In genomic region chr1:152878042-152878441, GRCh38 we compare ENCODE assay signal across 1 cellular context.
TF ChIP-seq lines count a peak whose summit lies in the region.

Gene SMCP (plus strand): TSS chr1:152878322. CDS start chr1:152884423, 6,101 bp downstream.

TF ChIP-seq in HepG2, 621 proteins besides CTCF, POLR2A, EP300 and RAD21 (continued from another document):
- TF ChIP-seq ZHX1 (CRISPR knock-in tag; IDR thresholded peaks at IDR 0.05; ENCODE audit: low read depth) (no peak), GMEB1 (CRISPR knock-in tag; IDR thresholded peaks at IDR 0.05; ENCODE audit: borderline replicate concordance) (no peak)
